Comparison of ENCODE assay signal across 8 cellular contexts in genomic region chr1:52142220-52143153, GRCh38. TPM values are rescaled to one million over a fixed set of nuclear protein-coding genes. Genes with fewer than 3 reads are reported as not detected.
DNase-seq lines count a peak whose midpoint lies in the region; ATAC-seq and TF ChIP-seq lines count a peak whose summit lies in the region.

No MANE protein-coding gene starts in this region.

- DNase-seq in DND-41 (peak; percentile 46), SK-N-DZ (ENCODE audit: low spot score) (peak; percentile 58), ascending aorta (ENCODE audit: low spot score in 2 of 2) (peak in 1 of 2 donors; percentile 65), hypothalamus (lab: John Stamatoyannopoulos, UW) (peak in 39 of 51 donors; percentile 7 to 81 (median 44)), renal cortical epithelial cell (ENCODE audit: low read depth) (peak; percentile 11), NCI-H128 (lab: John Stamatoyannopoulos, UW; ENCODE audit: unreplicated experiment) (no peak)

- H2AFZ ChIP-seq in DND-41 (ENCODE audit: low read depth, low read length): peak overlapping the region; percentile 93

- peak overlapping the region; percentile 61 to 71 for H3K4me3 ChIP-seq in DND-41 (ENCODE audit: low read depth in 1 of 2, low read length in 2 of 2)
- H3K4me3 ChIP-seq in HUES64 (ENCODE audit: low read length): peak overlapping the region; percentile 83
- H3K4me3 ChIP-seq in ascending aorta: peak overlapping the region; percentile 95 to 98

- H3K79me2 ChIP-seq in DND-41 (ENCODE audit: insufficient read depth, low read length): peaks cover 61% of the 10 kb centered on the region

- intact Hi-C loops in ascending aorta (cut with DNase I): loop anchor here (2.0 to 10.0 kb wide), 6 partner anchors 88 to 1178 kb away; partner anchors contain the start of genes FAF1, ORC1, PRPF38A and TUT4

- peak; percentile 65 for ATAC-seq in DND-41 (ENCODE audit: insufficient read depth, low read depth)
- ATAC-seq in GM21423 (IDR thresholded peaks at IDR 0.05; ENCODE audit: unreplicated experiment): peak; percentile 33

- no peaks in the 10 kb centered on the region for H3K9me3 ChIP-seq in DND-41 (ENCODE audit: insufficient read depth, low read length, severe bottlenecking)
- H3K9me3 ChIP-seq in HUES64 (ENCODE audit: insufficient read depth, low read depth, low read length): no peaks in the 10 kb centered on the region
- no peaks in the 10 kb centered on the region for H3K9me3 ChIP-seq in ascending aorta

- H4K20me1 ChIP-seq in DND-41 (ENCODE audit: insufficient read depth, low read length): peaks cover 7% of the 10 kb centered on the region; the same call in 1 of the 2 replicates

- H3K36me3 ChIP-seq in DND-41 (ENCODE audit: insufficient read depth, low read length) (no peaks in the 10 kb centered on the region; the same call in 1 of the 2 replicates), HUES64 (ENCODE audit: insufficient read depth, low read length) (no peaks in the 10 kb centered on the region), ascending aorta (no peaks in the 10 kb centered on the region)

- H3K4me2 ChIP-seq in DND-41 (ENCODE audit: insufficient read depth, low read length): peak overlapping the region; percentile 83

- H3K4me1 ChIP-seq in DND-41 (ENCODE audit: insufficient read depth, low read length) (peaks cover 55% of the 10 kb centered on the region), HUES64 (ENCODE audit: insufficient read depth, low read length) (peaks cover 6% of the 10 kb centered on the region; the same call in 1 of the 2 replicates), ascending aorta (peaks cover 0 to 30% of the 10 kb centered on the region in 2 donors)

- WGBS in HUES64: 1% methylated on average over 79 of the region's 79 CpGs

- H3K27ac ChIP-seq in DND-41 (ENCODE audit: low read length): peak overlapping the region; percentile 73
- H3K27ac ChIP-seq in HUES64 (ENCODE audit: low read depth, low read length): peak overlapping the region; percentile 83
- H3K27ac ChIP-seq in ascending aorta: peak overlapping the region; percentile 96 to 98

- H3K27me3 ChIP-seq in DND-41 (ENCODE audit: insufficient read depth, low read length, poor library complexity) (no peaks in the 10 kb centered on the region), HUES64 (ENCODE audit: insufficient read depth, low read length) (peaks cover 22% of the 10 kb centered on the region), ascending aorta (no peaks in the 10 kb centered on the region)

- TF ChIP-seq CTCF in DND-41 (IDR thresholded peaks at IDR 0.05; ENCODE audit: borderline replicate concordance, extremely low read depth, low read length, poor library complexity, severe bottlenecking) (no peak), ascending aorta (IDR thresholded peaks at IDR 0.05) (no peak)

- H3K9ac ChIP-seq in DND-41 (ENCODE audit: low read depth, low read length) (peak overlapping the region; percentile 97), HUES64 (ENCODE audit: low read depth, low read length) (peak overlapping the region; percentile 92)

RNA-seq across cellular contexts. Expression of gene ZFYVE9, which starts 0.6 kb away (rescaled TPM):
- 14.0 TPM for polyA plus RNA-seq in HUES64 (2013, experiment 1 of 2)
- polyA plus RNA-seq in HUES64 (2013, experiment 2 of 2): 14.8 TPM
- polyA plus RNA-seq in SK-N-DZ (2014; cell fraction: cytosol; rRNA removed): 9.3 and 9.9 TPM in 2 replicates
- polyA plus RNA-seq in SK-N-DZ (2014; cell fraction: nucleus; rRNA removed): 6.0 and 7.6 TPM in 2 replicates
- total RNA-seq in ascending aorta (8.1 TPM), renal cortical epithelial cell (21.9 and 48.9 TPM in 2 replicates)
